1 cellular context compared by ENCODE assay signal in genomic region chr18:10526211-10526949, GRCh38.
TF ChIP-seq lines count a peak whose summit lies in the region.

No MANE protein-coding gene starts in this region.

TF ChIP-seq in A549, 52 proteins besides CTCF, POLR2A, EP300 and RAD21 (continued from another document):
- TF ChIP-seq SMC3 (IDR thresholded peaks at IDR 0.05): no peak
- no peak for TF ChIP-seq EHMT2 (IDR thresholded peaks at IDR 0.05; ENCODE audit: low read depth)
